In genomic region chr1:223492044-223492443, GRCh38 we compare ENCODE assay signal across 16 cellular contexts.
DNase-seq lines count a peak whose midpoint lies in the region; ATAC-seq lines count a peak whose summit lies in the region.
"Had no signal": no experiment of that assay in that cellular context is flagged by ENCODE, and none has a peak within 500 bp of the region (broad histone marks: within the 10 kb centered on the region; RNA-seq: fewer than 3 reads in every experiment).

No MANE protein-coding gene starts in this region.

- no peak overlapping the region for H3K4me3 Mint-ChIP-seq in activated CD4-positive, alpha-beta T cell treated with anti-CD3 and anti-CD28 coated beads, Interleukin-2, amount 10 ng/mL, durations not matched to agents 24 days and 14 days
- H3K4me3 Mint-ChIP-seq: CD8-positive, alpha-beta T cell had no signal

- H3K27me3 Mint-ChIP-seq in activated CD4-positive, alpha-beta T cell treated with anti-CD3 and anti-CD28 coated beads, Interleukin-2, amount 10 ng/mL, durations not matched to agents 24 days and 14 days: peaks cover 4% of the 10 kb centered on the region

- no peaks in the 10 kb centered on the region for H3K36me3 Mint-ChIP-seq in activated CD4-positive, alpha-beta T cell treated with anti-CD3 and anti-CD28 coated beads, Interleukin-2, amount 10 ng/mL, durations not matched to agents 24 days and 14 days (ENCODE audit: low read depth)
- H3K36me3 Mint-ChIP-seq: CD8-positive, alpha-beta T cell had no signal

- H3K9me3 Mint-ChIP-seq in activated CD4-positive, alpha-beta T cell treated with anti-CD3 and anti-CD28 coated beads, Interleukin-2, amount 10 ng/mL, durations not matched to agents 24 days and 14 days: no peaks in the 10 kb centered on the region
- H3K9me3 Mint-ChIP-seq: CD8-positive, alpha-beta T cell had no signal

- peak; percentile 24 for DNase-seq in EH (ENCODE audit: low read depth)
- DNase-seq in RPMI8226: peak; percentile 19
- DNase-seq in posterior vena cava (ENCODE audit: low spot score): peak; percentile 17
- no peak for DNase-seq in LoVo (ENCODE audit: low spot score)
- DNase-seq in activated CD4-positive, alpha-beta T cell treated with anti-CD3 and anti-CD28 coated beads, Interleukin-2, amount 10 ng/mL, durations not matched to agents 24 days and 14 days: no peak
- DNase-seq: CD8-positive, alpha-beta T cell; DMS79; GF-D8; Karpas-422; NCI-H1105 treated with DMSO at 0.1 percent for 48 hours; NCI-H1694 treated with DMSO at 0.1 percent for 48 hours; NCI-H2171; NCI-H774 had no signal

- no peak overlapping the region for H3K27ac Mint-ChIP-seq in activated CD4-positive, alpha-beta T cell treated with anti-CD3 and anti-CD28 coated beads, Interleukin-2, amount 10 ng/mL, durations not matched to agents 24 days and 14 days
- H3K27ac Mint-ChIP-seq: CD8-positive, alpha-beta T cell had no signal

- intact Hi-C loops in posterior vena cava (cut with DNase I): no loop called here
- intact Hi-C loops in activated CD4-positive, alpha-beta T cell treated with anti-CD3 and anti-CD28 coated beads, Interleukin-2, amount 10 ng/mL, durations not matched to agents 24 days and 14 days (cut with micrococcal nuclease): no loop called here

- peak; percentile 85 for ATAC-seq in esophagus mucosa
- ATAC-seq in HG03520 (IDR thresholded peaks at IDR 0.05; ENCODE audit: unreplicated experiment): no peak
- ATAC-seq in HG03378 (IDR thresholded peaks at IDR 0.05; ENCODE audit: unreplicated experiment): no peak
- ATAC-seq: CD8-positive, alpha-beta T cell had no signal

- no peaks in the 10 kb centered on the region for H3K4me1 Mint-ChIP-seq in activated CD4-positive, alpha-beta T cell treated with anti-CD3 and anti-CD28 coated beads, Interleukin-2, amount 10 ng/mL, durations not matched to agents 24 days and 14 days

Comparison
In these comparisons a context has a peak if more than half of its experiments do, and no peak if none do; other contexts are left out.
1. DNase-seq: peak in EH (single experiment), RPMI8226 (single experiment) and posterior vena cava (single experiment); none in LoVo (single experiment) and activated CD4-positive, alpha-beta T cell treated with anti-CD3 and anti-CD28 coated beads, Interleukin-2, amount 10 ng/mL, durations not matched to agents 24 days and 14 days (single experiment).